ENCODE assay signal across 5 cellular contexts in genomic region chr20:55365745-55366144, GRCh38.
"Had no signal": no experiment of that assay in that cellular context is flagged by ENCODE, and none has a peak within 500 bp of the region (broad histone marks: within the 10 kb centered on the region; RNA-seq: fewer than 3 reads in every experiment).

No MANE protein-coding gene starts in this region.

- H3K4me3 ChIP-seq: K562 had no signal

- H3K27ac ChIP-seq: HL-60 had no signal

- FAIRE-seq: K562 had no signal

- ATAC-seq: K562 had no signal

- DNase-seq: IMR-90, KBM-7, KG1 had no signal
